ENCODE assay signal across 8 cellular contexts in the genomic region with DNA sequence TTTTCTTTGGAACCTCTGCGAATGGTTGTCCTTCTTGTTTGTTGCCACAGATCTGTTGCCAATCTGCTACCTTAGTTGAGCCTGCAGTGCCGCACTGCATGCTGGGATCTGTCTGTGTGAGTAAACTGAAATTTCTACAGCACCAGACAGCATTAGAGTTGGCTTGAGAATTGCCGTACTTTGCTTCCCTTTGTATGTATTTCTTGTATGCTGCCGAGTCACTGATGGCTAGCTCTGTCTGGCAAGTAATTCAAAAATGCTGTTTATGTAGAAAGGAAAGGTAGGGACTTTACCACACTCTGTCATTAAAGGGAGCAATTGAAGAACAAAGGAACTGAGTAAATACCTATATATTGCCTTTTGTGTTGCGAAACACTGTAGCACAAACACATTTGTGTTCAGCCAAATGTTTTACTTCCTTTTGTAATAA.
DNase-seq lines count a peak whose midpoint lies in the region; ATAC-seq, FAIRE-seq and TF ChIP-seq lines count a peak whose summit lies in the region.

No MANE protein-coding gene starts in this region.

- H3K4me1 Mint-ChIP-seq in natural killer cell treated with Interleukin-12 subunit alpha and Interleukin-12 subunit beta and Interleukin-15 and Interleukin-18, amount 100 ng/mL, for 72 hours (ENCODE audit: low read depth in 2 of 2): no peaks in the 10 kb centered on the region

- H3K4me3 Mint-ChIP-seq in natural killer cell treated with Interleukin-12 subunit alpha and Interleukin-12 subunit beta and Interleukin-15 and Interleukin-18, amount 100 ng/mL, for 72 hours: no peak overlapping the region

- no peak for FAIRE-seq in GM12892 (lab: Jason Lieb, UNC)

- H3K36me3 Mint-ChIP-seq in natural killer cell treated with Interleukin-12 subunit alpha and Interleukin-12 subunit beta and Interleukin-15 and Interleukin-18, amount 100 ng/mL, for 72 hours: no peaks in the 10 kb centered on the region

- TF ChIP-seq CTCF in VCaP (conservative IDR thresholded peaks at IDR 0.05): no peak

- DNase-seq in HuH-7 (ENCODE audit: low spot score) (peak; percentile 32), hippocampal formation (lab: John Stamatoyannopoulos, UW) (peak; percentile 59 to 72), superior temporal gyrus (ENCODE audit: extremely low spot score) (peak; percentile 96), GM12892 (ENCODE audit: insufficient read length) (no peak), NCI-H2196 (lab: John Stamatoyannopoulos, UW; ENCODE audit: unreplicated experiment) (no peak)
- DNase-seq in natural killer cell treated with Interleukin-12 subunit alpha and Interleukin-12 subunit beta and Interleukin-15 and Interleukin-18, amount 100 ng/mL, for 72 hours (ENCODE audit: low spot score): no peak

- H3K27ac Mint-ChIP-seq in natural killer cell treated with Interleukin-12 subunit alpha and Interleukin-12 subunit beta and Interleukin-15 and Interleukin-18, amount 100 ng/mL, for 72 hours: no peak overlapping the region

- no peak for ATAC-seq in GM21786 (IDR thresholded peaks at IDR 0.05; ENCODE audit: unreplicated experiment)
- no peak for ATAC-seq in natural killer cell treated with Interleukin-12 subunit alpha and Interleukin-12 subunit beta and Interleukin-15 and Interleukin-18, amount 100 ng/mL, for 72 hours

- H3K27ac ChIP-seq in VCaP: peak overlapping the region; percentile 78

- peaks cover 3% of the 10 kb centered on the region for H3K9me3 Mint-ChIP-seq in natural killer cell treated with Interleukin-12 subunit alpha and Interleukin-12 subunit beta and Interleukin-15 and Interleukin-18, amount 100 ng/mL, for 72 hours

- no peaks in the 10 kb centered on the region for H3K27me3 Mint-ChIP-seq in natural killer cell treated with Interleukin-12 subunit alpha and Interleukin-12 subunit beta and Interleukin-15 and Interleukin-18, amount 100 ng/mL, for 72 hours

- TF ChIP-seq POLR2A in GM12892 (IDR thresholded peaks at IDR 0.05; ENCODE audit: low read depth, low read length): no peak

Comparison
In these comparisons a context has a peak if more than half of its experiments do, and no peak if none do; other contexts are left out.
1. DNase-seq: peak in HuH-7 (single experiment), hippocampal formation (2 of 2) and superior temporal gyrus (single experiment); none in GM12892 (single experiment), NCI-H2196 (single experiment) and natural killer cell treated with Interleukin-12 subunit alpha and Interleukin-12 subunit beta and Interleukin-15 and Interleukin-18, amount 100 ng/mL, for 72 hours (single experiment).